Comparison of ENCODE assay signal across 8 cellular contexts in the genomic region with DNA sequence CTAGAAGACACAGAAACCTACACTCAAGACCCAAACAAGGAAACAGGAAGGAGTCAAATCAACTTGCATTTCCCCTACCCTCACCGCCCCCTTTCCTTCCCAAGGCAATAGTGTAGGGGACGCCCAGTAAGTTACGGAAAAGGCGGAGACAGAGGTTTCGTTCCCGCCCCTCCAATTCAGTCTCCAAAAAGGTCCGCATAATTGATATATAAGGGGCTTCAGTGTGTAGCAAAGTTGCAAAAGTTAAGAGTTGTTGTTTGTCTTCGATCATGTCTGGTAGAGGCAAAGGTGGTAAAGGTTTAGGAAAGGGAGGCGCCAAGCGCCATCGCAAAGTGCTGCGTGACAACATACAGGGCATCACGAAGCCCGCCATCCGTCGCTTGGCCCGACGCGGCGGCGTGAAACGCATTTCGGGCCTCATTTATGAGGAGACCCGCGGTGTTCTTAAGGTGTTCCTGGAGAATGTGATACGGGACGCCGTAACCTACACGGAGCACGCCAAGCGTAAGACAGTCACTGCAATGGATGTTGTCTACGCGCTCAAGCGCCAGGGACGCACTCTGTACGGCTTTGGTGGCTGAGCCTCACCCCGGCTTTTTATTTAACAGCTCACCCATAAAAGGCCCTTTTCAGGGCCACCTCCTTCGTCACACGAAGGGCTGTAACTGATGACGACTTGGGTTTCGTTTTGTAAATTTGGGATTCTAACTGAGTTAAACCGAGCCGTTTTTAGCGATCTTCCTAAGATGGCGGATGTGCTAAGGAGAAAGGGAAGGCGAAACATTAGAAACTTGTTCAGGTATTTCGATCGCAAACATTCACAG.
A peak's percentile ranks its signal among the peaks of the same experiment; 100 is the strongest.
DNase-seq lines count a peak whose midpoint lies in the region; ATAC-seq and TF ChIP-seq lines count a peak whose summit lies in the region.

No MANE protein-coding gene starts in this region.

- H3K36me3 ChIP-seq in adipocyte (ENCODE audit: control insufficient read depth, insufficient read depth, low read length, severe bottlenecking) (no peaks in the 10 kb centered on the region), iPS DF 6.9 (ENCODE audit: control insufficient read depth, insufficient read depth, low read length) (no peaks in the 10 kb centered on the region), PC-3 (ENCODE audit: low read depth, low read length) (no peaks in the 10 kb centered on the region)

- peak overlapping the region; percentile 76 for H3K9ac ChIP-seq in adipocyte (ENCODE audit: low read length)
- H3K9ac ChIP-seq in PC-3 (ENCODE audit: low read length), result no peak overlapping the region

- no TSS peak for BruUV-seq in PC-3 (replicated peaks; lab: Mats Ljungman, UMichigan)

- H3F3A ChIP-seq in PC-3 (ENCODE audit: low read length, unreplicated experiment), result no peaks in the 10 kb centered on the region

- no peaks in the 10 kb centered on the region for H3K9me3 ChIP-seq in adipocyte (ENCODE audit: control insufficient read depth, low read length)
- no peaks in the 10 kb centered on the region for H3K9me3 ChIP-seq in iPS DF 6.9 (ENCODE audit: control insufficient read depth, insufficient read depth, low read length)
- H3K9me3 ChIP-seq in PC-3 (ENCODE audit: low read length), result no peaks in the 10 kb centered on the region

- H2AFZ ChIP-seq in PC-3 (ENCODE audit: low read length), result no peak overlapping the region

- H3K4me1 ChIP-seq in adipocyte (ENCODE audit: control insufficient read depth, insufficient read depth, low read length), result no peaks in the 10 kb centered on the region
- no peaks in the 10 kb centered on the region; the same call in 1 of the 2 replicates for H3K4me1 ChIP-seq in iPS DF 6.9 (ENCODE audit: control insufficient read depth, insufficient read depth, low read length)
- peaks cover 24% of the 10 kb centered on the region for H3K4me1 ChIP-seq in PC-3 (ENCODE audit: insufficient read depth, low read length)

- DNase-seq in ELR (ENCODE audit: low read depth) (peak; percentile 90), OCI-M2 (lab: John Stamatoyannopoulos, UW; ENCODE audit: unreplicated experiment) (peak; percentile 78), adipocyte (ENCODE audit: low read depth) (peak; percentile 92), iPS DF 6.9 (ENCODE audit: low read depth, low spot score) (no peak), KBM-7 (no peak), PC-3 (no peak)
- DNase-seq in stimulated activated CD4-positive, alpha-beta T cell treated with anti-CD3 and anti-CD28 coated beads, Interleukin-12 subunit alpha, Interleukin-12 subunit beta, amount 100 ng/mL, for 4 hours, result peak; percentile 46

- H3K4me2 ChIP-seq in PC-3 (ENCODE audit: low read length), result no peak overlapping the region

- no CpG with 5 or more reads among the region's 48 CpGs for WGBS in iPS DF 6.9 (ENCODE audit: insufficient coverage, insufficient read length)

- no peaks in the 10 kb centered on the region for H4K20me1 ChIP-seq in PC-3 (ENCODE audit: low read length)

- in situ Hi-C loops in KBM-7 (cut with MboI; ENCODE audit: low pct_unique_long_range_greater_than_20kb, low sequenced_read_pairs), result no loop called here

- peak overlapping the region; percentile 52 for H3K27ac ChIP-seq in iPS DF 6.9 (ENCODE audit: low read length)
- H3K27ac ChIP-seq in PC-3 (ENCODE audit: low read length), result no peak overlapping the region

- H3K4me3 ChIP-seq in adipocyte (ENCODE audit: low read length), result peak overlapping the region; percentile 84
- H3K4me3 ChIP-seq in iPS DF 6.9 (ENCODE audit: low read length), result peak overlapping the region; percentile 42; the same call in 1 of the 2 replicates
- no peak overlapping the region for H3K4me3 ChIP-seq in PC-3 (ENCODE audit: low read length)

- H3K9me2 ChIP-seq in PC-3 (replicated peaks; ENCODE audit: low read length), result no peaks in the 10 kb centered on the region

- H3K27me3 ChIP-seq in adipocyte (replicated peaks; ENCODE audit: control insufficient read depth, insufficient read depth, low read length) (peaks cover 18% of the 10 kb centered on the region), iPS DF 6.9 (ENCODE audit: control insufficient read depth, insufficient read depth, low read length) (no peaks in the 10 kb centered on the region), PC-3 (ENCODE audit: low read length) (no peaks in the 10 kb centered on the region)

- CTCF ChIA-PET in PC-3 (lab: Charles Lee), result no interaction called here

- ATAC-seq in GM21723 (IDR thresholded peaks at IDR 0.05; ENCODE audit: unreplicated experiment) (peak; percentile 59), PC-3 (no peak)

- no peaks in the 10 kb centered on the region for H3K79me2 ChIP-seq in PC-3 (ENCODE audit: low read length)

- intact Hi-C loops in PC-3 (cut with micrococcal nuclease), result no loop called here

- POLR2A ChIA-PET in PC-3 (lab: Charles Lee; ENCODE audit: unreplicated experiment), result no interaction called here

- no peak for TF ChIP-seq CTCF in PC-3 (conservative IDR thresholded peaks at IDR 0.05; ENCODE audit: low read depth, low read length)

Comparison
In these comparisons a context has a peak if more than half of its experiments do, and no peak if none do; other contexts are left out.
1. DNase-seq: peak in ELR (single experiment), OCI-M2 (single experiment), adipocyte (single experiment) and stimulated activated CD4-positive, alpha-beta T cell treated with anti-CD3 and anti-CD28 coated beads, Interleukin-12 subunit alpha, Interleukin-12 subunit beta, amount 100 ng/mL, for 4 hours (single experiment); none in iPS DF 6.9 (single experiment), KBM-7 (single experiment) and PC-3 (single experiment).